29 cellular contexts compared by ENCODE assay signal in genomic region chr3:176934698-176935097, GRCh38.
"Had no signal": no experiment of that assay in that cellular context is flagged by ENCODE, and none has a peak within 500 bp of the region (broad histone marks: within the 10 kb centered on the region; RNA-seq: fewer than 3 reads in every experiment).

No MANE protein-coding gene starts in this region.

- H3K9me3 Mint-ChIP-seq: activated CD4-positive, alpha-beta memory T cell treated with anti-CD3 and anti-CD28 coated beads, Interleukin-2, amount 10 ng/mL, durations not matched to agents 7 days and 5 days; activated CD4-positive, alpha-beta T cell treated with anti-CD3 and anti-CD28 coated beads, Interleukin-2, amount 10 ng/mL, durations not matched to agents 7 days and 5 days; activated naive CD4-positive, alpha-beta T cell treated with anti-CD3 and anti-CD28 coated beads, Interleukin-2, amount 10 ng/mL, durations not matched to agents 7 days and 5 days; activated naive CD4-positive, alpha-beta T cell treated with anti-CD3 and anti-CD28 coated beads, Interleukin-2, amount 50 U/mL, for 72 hours; activated naive CD8-positive, alpha-beta T cell treated with anti-CD3 and anti-CD28 coated beads, Interleukin-2, amount 10 ng/mL, durations not matched to agents 7 days and 5 days; activated T-cell treated with anti-CD3 and anti-CD28 coated beads, Interleukin-2, amount 50 U/mL, for 24 hours; activated T-cell treated with anti-CD3 and anti-CD28 coated beads, Interleukin-2, amount 50 U/mL, for 72 hours had no signal

- H3K27ac Mint-ChIP-seq: activated CD4-positive, alpha-beta memory T cell treated with anti-CD3 and anti-CD28 coated beads, Interleukin-2, amount 10 ng/mL, durations not matched to agents 7 days and 5 days; activated CD4-positive, alpha-beta T cell treated with anti-CD3 and anti-CD28 coated beads, Interleukin-2, amount 10 ng/mL, durations not matched to agents 7 days and 5 days; activated naive CD4-positive, alpha-beta T cell treated with anti-CD3 and anti-CD28 coated beads, Interleukin-2, amount 10 ng/mL, durations not matched to agents 7 days and 5 days; activated naive CD8-positive, alpha-beta T cell treated with anti-CD3 and anti-CD28 coated beads, Interleukin-2, amount 10 ng/mL, durations not matched to agents 7 days and 5 days; activated T-cell treated with anti-CD3 and anti-CD28 coated beads, Interleukin-2, amount 50 U/mL, for 24 hours; activated T-cell treated with anti-CD3 and anti-CD28 coated beads, Interleukin-2, amount 50 U/mL, for 72 hours; endodermal cell; WTC11 had no signal

- H3K4me3 Mint-ChIP-seq: activated CD4-positive, alpha-beta memory T cell treated with anti-CD3 and anti-CD28 coated beads, Interleukin-2, amount 10 ng/mL, durations not matched to agents 7 days and 5 days; activated CD4-positive, alpha-beta T cell treated with anti-CD3 and anti-CD28 coated beads, Interleukin-2, amount 10 ng/mL, durations not matched to agents 7 days and 5 days; activated naive CD4-positive, alpha-beta T cell treated with anti-CD3 and anti-CD28 coated beads, Interleukin-2, amount 10 ng/mL, durations not matched to agents 7 days and 5 days; activated naive CD8-positive, alpha-beta T cell treated with anti-CD3 and anti-CD28 coated beads, Interleukin-2, amount 10 ng/mL, durations not matched to agents 7 days and 5 days; activated T-cell treated with anti-CD3 and anti-CD28 coated beads, Interleukin-2, amount 50 U/mL, for 24 hours; activated T-cell treated with anti-CD3 and anti-CD28 coated beads, Interleukin-2, amount 50 U/mL, for 72 hours; endodermal cell; WTC11 had no signal

- H3K27ac ChIP-seq: ascending aorta, brain microvascular endothelial cell, cardiac muscle cell, colonic mucosa, esophagus muscularis mucosa, heart left ventricle, VCaP had no signal

- H3K4me1 Mint-ChIP-seq: activated CD4-positive, alpha-beta memory T cell treated with anti-CD3 and anti-CD28 coated beads, Interleukin-2, amount 10 ng/mL, durations not matched to agents 7 days and 5 days; activated CD4-positive, alpha-beta T cell treated with anti-CD3 and anti-CD28 coated beads, Interleukin-2, amount 10 ng/mL, durations not matched to agents 7 days and 5 days; activated naive CD4-positive, alpha-beta T cell treated with anti-CD3 and anti-CD28 coated beads, Interleukin-2, amount 10 ng/mL, durations not matched to agents 7 days and 5 days; activated naive CD8-positive, alpha-beta T cell treated with anti-CD3 and anti-CD28 coated beads, Interleukin-2, amount 10 ng/mL, durations not matched to agents 7 days and 5 days had no signal

- H3K36me3 ChIP-seq: ascending aorta, brain microvascular endothelial cell, cardiac muscle cell, colonic mucosa, esophagus muscularis mucosa, heart left ventricle had no signal

- H3K9me3 ChIP-seq: ascending aorta, colonic mucosa, esophagus muscularis mucosa, heart left ventricle had no signal

- ATAC-seq: activated naive CD4-positive, alpha-beta T cell treated with anti-CD3 and anti-CD28 coated beads, Interleukin-2, amount 50 U/mL, for 72 hours; heart left ventricle; WTC11 had no signal

- H3K4me1 ChIP-seq: colonic mucosa had no signal

- H3K36me3 Mint-ChIP-seq: activated naive CD4-positive, alpha-beta T cell treated with anti-CD3 and anti-CD28 coated beads, Interleukin-2, amount 10 ng/mL, durations not matched to agents 7 days and 5 days; activated naive CD4-positive, alpha-beta T cell treated with anti-CD3 and anti-CD28 coated beads, Interleukin-2, amount 50 U/mL, for 72 hours; activated naive CD8-positive, alpha-beta T cell treated with anti-CD3 and anti-CD28 coated beads, Interleukin-2, amount 10 ng/mL, durations not matched to agents 7 days and 5 days; WTC11 had no signal

- H3K4me3 ChIP-seq: ascending aorta, cardiac muscle cell, colonic mucosa, esophagus muscularis mucosa, heart left ventricle had no signal

- DNase-seq: activated CD4-positive, alpha-beta memory T cell treated with anti-CD3 and anti-CD28 coated beads, Interleukin-2, amount 10 ng/mL, durations not matched to agents 7 days and 5 days; activated CD4-positive, alpha-beta T cell treated with anti-CD3 and anti-CD28 coated beads for 1 hour; activated CD4-positive, alpha-beta T cell treated with anti-CD3 and anti-CD28 coated beads for 4 hours; activated CD4-positive, alpha-beta T cell treated with anti-CD3 and anti-CD28 coated beads, Interleukin-2, amount 10 ng/mL, durations not matched to agents 7 days and 5 days; activated CD4-positive, alpha-beta T cell treated with anti-CD3 and anti-CD28 coated beads, Interleukin-2, amount 50 U/mL, for 4 hours; activated CD8-positive, alpha-beta memory T cell treated with anti-CD3 and anti-CD28 coated beads, Interleukin-2, amount 50 U/mL, for 48 hours; activated gamma-delta T cell; activated naive CD4-positive, alpha-beta T cell; activated naive CD4-positive, alpha-beta T cell treated with anti-CD3 and anti-CD28 coated beads, Interleukin-2, amount 10 ng/mL, durations not matched to agents 7 days and 5 days; activated naive CD8-positive, alpha-beta T cell treated with anti-CD3 and anti-CD28 coated beads, Interleukin-2, amount 10 ng/mL, durations not matched to agents 7 days and 5 days; activated T-cell treated with anti-CD3 and anti-CD28 coated beads for 4 hours; activated T-cell treated with anti-CD3 and anti-CD28 coated beads, Interleukin-2, amount 50 U/mL, for 24 hours; activated T-cell treated with anti-CD3 and anti-CD28 coated beads, Interleukin-2, amount 50 U/mL, for 72 hours; brain microvascular endothelial cell; central memory CD4-positive, alpha-beta T cell; cerebellar nuclear complex; colonic mucosa; effector memory CD4-positive, alpha-beta T cell; endodermal cell; erythroblast; foreskin melanocyte; heart left ventricle; T-helper 2 cell had no signal

- H3K27me3 Mint-ChIP-seq: activated naive CD4-positive, alpha-beta T cell treated with anti-CD3 and anti-CD28 coated beads, Interleukin-2, amount 10 ng/mL, durations not matched to agents 7 days and 5 days; activated T-cell treated with anti-CD3 and anti-CD28 coated beads, Interleukin-2, amount 50 U/mL, for 24 hours had no signal

- H3K27me3 ChIP-seq: ascending aorta, brain microvascular endothelial cell, cardiac muscle cell, colonic mucosa, esophagus muscularis mucosa, heart left ventricle had no signal
